ENCODE assay signal across 7 cellular contexts in genomic region chr3:94494992-94495391, GRCh38.
"Had no signal": no experiment of that assay in that cellular context is flagged by ENCODE, and none has a peak within 500 bp of the region (broad histone marks: within the 10 kb centered on the region; RNA-seq: fewer than 3 reads in every experiment).

No MANE protein-coding gene starts in this region.

- DNase-seq: GM23248, GOT3, H7, IMR-90 had no signal

- ATAC-seq: HCT116, K562 had no signal

- H3K36me3 ChIP-seq: HAP-1 had no signal

- H3K4me3 ChIP-seq: GM23248, HAP-1, K562 had no signal

- H3K4me1 ChIP-seq: HAP-1 had no signal

- H3K27ac ChIP-seq: GM23248 had no signal

- H3K9me3 ChIP-seq: HAP-1 had no signal
